In genomic region chr6:99588618-99589289, GRCh38 we compare ENCODE assay signal across 8 cellular contexts. TPM values are rescaled to one million over a fixed set of nuclear protein-coding genes. Genes with fewer than 3 reads are reported as not detected.
DNase-seq lines count a peak whose midpoint lies in the region; ATAC-seq, FAIRE-seq and TF ChIP-seq lines count a peak whose summit lies in the region.

No MANE protein-coding gene starts in this region.

- peaks cover 68% of the 10 kb centered on the region for H3K27me3 Mint-ChIP-seq in MCF 10A (ENCODE audit: insufficient read depth, unreplicated experiment)

- peak; percentile 97 for ATAC-seq in GM18498 (IDR thresholded peaks at IDR 0.05; ENCODE audit: unreplicated experiment)
- ATAC-seq in HG02763 (IDR thresholded peaks at IDR 0.05; ENCODE audit: unreplicated experiment), result peak; percentile 95

- BruUV-seq in MCF 10A (replicated peaks; lab: Mats Ljungman, UMichigan), result no TSS peak

- no peaks in the 10 kb centered on the region for H3K36me3 Mint-ChIP-seq in MCF 10A (ENCODE audit: insufficient read depth, unreplicated experiment)

- FAIRE-seq in H54 (lab: Jason Lieb, UNC), result no peak

- peak overlapping the region; percentile 73 for H3K4me3 Mint-ChIP-seq in MCF 10A (ENCODE audit: unreplicated experiment)

- DNase-seq in NCI-H1436 (lab: John Stamatoyannopoulos, UW), result peak; percentile 89
- peak in 3 of 5 experiments; percentile 27 to 76 (median 47) for DNase-seq in T-helper 2 cell
- peak; percentile 58 for DNase-seq in MCF 10A (ENCODE audit: unreplicated experiment)
- DNase-seq in iris pigment epithelial cell (ENCODE audit: low read depth), result peak; percentile 47
- DNase-seq in stimulated activated CD4-positive, alpha-beta T cell treated with anti-CD3 and anti-CD28 coated beads, Interleukin-12 subunit alpha, Interleukin-12 subunit beta, amount 100 ng/mL, for 24 hours (ENCODE audit: low read depth in 2 of 2), result peak; percentile 36 to 54
- DNase-seq in H54 (ENCODE audit: insufficient read length, low spot score), result no peak

- no peak overlapping the region for H3K27ac Mint-ChIP-seq in MCF 10A (ENCODE audit: low read depth, unreplicated experiment)

- H3K4me1 Mint-ChIP-seq in MCF 10A (ENCODE audit: insufficient read depth, unreplicated experiment), result peaks cover 5% of the 10 kb centered on the region

- H3K9me3 Mint-ChIP-seq in MCF 10A (ENCODE audit: unreplicated experiment), result no peaks in the 10 kb centered on the region

- TF ChIP-seq CTCF in MCF 10A (IDR thresholded peaks at IDR 0.05; ENCODE audit: unreplicated experiment), result peak; percentile 31

- no peak for TF ChIP-seq POLR2A in H54 (IDR thresholded peaks at IDR 0.05; ENCODE audit: low read depth, low read length)

- CTCF ChIA-PET in MCF 10A (lab: Yijun Ruan, JAX), result interaction anchor here (0.6 to 2.8 kb wide), 12 partner anchors 14 to 289 kb away, joined by 3 to 32 read pairs (median 4); no protein-coding TSS in a partner anchor

- intact Hi-C loops in MCF 10A (cut with micrococcal nuclease), result loop anchor here (1.0 to 2.0 kb wide), 2 partner anchors 158 to 234 kb away; no protein-coding TSS in a partner anchor

- POLR2A ChIA-PET in MCF 10A (lab: Yijun Ruan, JAX), result interaction anchor here (0.8 to 2.7 kb wide), 2 partner anchors 21 to 162 kb away, joined by 3 to 16 read pairs; partner anchors contain the start of gene CCNC

RNA-seq across cellular contexts. Expression of gene PRDM13, which starts 17.9 kb away (rescaled TPM):
- not detected in 2 replicates for total RNA-seq in MCF 10A (2022)

RNA-seq across cellular contexts. Expression of gene CCNC, which starts 20.3 kb away (rescaled TPM):
- 54.0 and 76.5 TPM in 2 replicates for total RNA-seq in MCF 10A (2022)
